Comparison of ENCODE assay signal across 2 cellular contexts in genomic region chr2:240850756-240851077, GRCh38.
TF ChIP-seq lines count a peak whose summit lies in the region.

No MANE protein-coding gene starts in this region.

TF ChIP-seq in HepG2, 621 proteins besides CTCF, POLR2A, EP300 and RAD21 (continues in another document):
- TF ChIP-seq MXD3 (CRISPR knock-in tag; IDR thresholded peaks at IDR 0.05): no peak
- TF ChIP-seq ZNF296 (CRISPR knock-in tag; conservative IDR thresholded peaks at IDR 0.05): no peak
- TF ChIP-seq FOXP4 (CRISPR knock-in tag; IDR thresholded peaks at IDR 0.05): no peak
- TF ChIP-seq ZSCAN22 (CRISPR knock-in tag; IDR thresholded peaks at IDR 0.05): 0 out of 2 replicates have a peak, but pooled peaks have one; percentile 1
- TF ChIP-seq ZFY (CRISPR knock-in tag; IDR thresholded peaks at IDR 0.05): no peak
- no peak for TF ChIP-seq ZKSCAN5 (CRISPR knock-in tag; IDR thresholded peaks at IDR 0.05)
- 0 out of 2 replicates have a peak, but pooled peaks have one; percentile 2 for TF ChIP-seq ZNF784 (CRISPR knock-in tag; IDR thresholded peaks at IDR 0.05; ENCODE audit: borderline replicate concordance)
- no peak for TF ChIP-seq TARDBP (CRISPR knock-in tag; IDR thresholded peaks at IDR 0.05)
- TF ChIP-seq RARA (CRISPR knock-in tag; IDR thresholded peaks at IDR 0.05): no peak
- TF ChIP-seq ZNF121 (CRISPR knock-in tag; IDR thresholded peaks at IDR 0.05): no peak
- TF ChIP-seq ATF3 (CRISPR knock-in tag; IDR thresholded peaks at IDR 0.05): no peak
- no peak for TF ChIP-seq ISL2 (CRISPR knock-in tag; IDR thresholded peaks at IDR 0.05)
- 0 out of 2 replicates have a peak, but pooled peaks have one; percentile 1 for TF ChIP-seq MYC (CRISPR knock-in tag; IDR thresholded peaks at IDR 0.05; ENCODE audit: borderline replicate concordance)
- TF ChIP-seq PREB (CRISPR knock-in tag; IDR thresholded peaks at IDR 0.05): no peak
- TF ChIP-seq ARID2 (CRISPR knock-in tag; IDR thresholded peaks at IDR 0.05; ENCODE audit: borderline replicate concordance): no peak
- TF ChIP-seq SALL2 (CRISPR knock-in tag; IDR thresholded peaks at IDR 0.05): 0 out of 2 replicates have a peak, but pooled peaks have one; percentile 18
- no peak for TF ChIP-seq ETS1 (CRISPR knock-in tag; IDR thresholded peaks at IDR 0.05)
- no peak for TF ChIP-seq ZNF317 (CRISPR knock-in tag; IDR thresholded peaks at IDR 0.05)
- no peak for TF ChIP-seq NFIC (IDR thresholded peaks at IDR 0.05; ENCODE audit: low read length)
- no peak for TF ChIP-seq FOXK1 (CRISPR knock-in tag; IDR thresholded peaks at IDR 0.05; ENCODE audit: borderline replicate concordance, low read depth)
- no peak for TF ChIP-seq ZFP1 (CRISPR knock-in tag; IDR thresholded peaks at IDR 0.05)
- no peak for TF ChIP-seq ZNF570 (CRISPR knock-in tag; IDR thresholded peaks at IDR 0.05; ENCODE audit: borderline replicate concordance)
- no peak for TF ChIP-seq ELF3 (CRISPR knock-in tag; IDR thresholded peaks at IDR 0.05)
- TF ChIP-seq ZBTB26 (CRISPR knock-in tag; IDR thresholded peaks at IDR 0.05; ENCODE audit: borderline replicate concordance): no peak
- no peak for TF ChIP-seq PRPF4 (IDR thresholded peaks at IDR 0.05; ENCODE audit: low read depth, low read length, poor library complexity, severe bottlenecking)

TF ChIP-seq in IMR-90, 13 proteins besides CTCF, POLR2A, EP300 and RAD21:
- TF ChIP-seq MXI1 (IDR thresholded peaks at IDR 0.05; ENCODE audit: borderline replicate concordance, low read depth, low read length): no peak
- TF ChIP-seq ELK1 (IDR thresholded peaks at IDR 0.05; ENCODE audit: borderline replicate concordance, low read depth, low read length): no peak
- TF ChIP-seq CHD1 (IDR thresholded peaks at IDR 0.05; ENCODE audit: low read depth, low read length): no peak
- TF ChIP-seq MAZ (IDR thresholded peaks at IDR 0.05; ENCODE audit: borderline replicate concordance, low read depth, low read length): no peak
- no peak for TF ChIP-seq NFE2L2 (IDR thresholded peaks at IDR 0.05; ENCODE audit: low read depth, low read length)
- TF ChIP-seq BHLHE40 (IDR thresholded peaks at IDR 0.05; ENCODE audit: low read depth, low read length): no peak
- TF ChIP-seq USF2 (IDR thresholded peaks at IDR 0.05; ENCODE audit: low read depth, low read length): no peak
- no peak for TF ChIP-seq CEBPB (IDR thresholded peaks at IDR 0.05; ENCODE audit: low read depth, low read length)
- no peak for TF ChIP-seq SMC3 (IDR thresholded peaks at IDR 0.05; ENCODE audit: low read depth, low read length)
